13 cellular contexts compared by ENCODE assay signal in genomic region chrX:38929966-38930421, GRCh38.
DNase-seq lines count a peak whose midpoint lies in the region; FAIRE-seq and TF ChIP-seq lines count a peak whose summit lies in the region.
"Had no signal": no experiment of that assay in that cellular context is flagged by ENCODE, and none has a peak within 500 bp of the region (broad histone marks: within the 10 kb centered on the region; RNA-seq: fewer than 3 reads in every experiment).

No MANE protein-coding gene starts in this region.

- no peak overlapping the region for H3K4me3 ChIP-seq in SJSA1
- no peak overlapping the region for H3K4me3 ChIP-seq in fibroblast of villous mesenchyme (ENCODE audit: low read depth, low read length)
- H3K4me3 ChIP-seq in stomach, result no peak overlapping the region
- H3K4me3 ChIP-seq: BLaER1 had no signal

- no peak for FAIRE-seq in GM12892 (lab: Jason Lieb, UNC)

- H3K27me3 ChIP-seq in SJSA1 (replicated peaks), result no peaks in the 10 kb centered on the region
- H3K27me3 ChIP-seq in stomach, result no peaks in the 10 kb centered on the region
- H3K27me3 ChIP-seq: BLaER1 had no signal

- no peak for TF ChIP-seq POLR2A in stomach (IDR thresholded peaks at IDR 0.05)
- no peak for TF ChIP-seq POLR2A in GM12892 (IDR thresholded peaks at IDR 0.05; ENCODE audit: low read depth, low read length)

- H3K4me1 ChIP-seq in SJSA1 (replicated peaks) (no peaks in the 10 kb centered on the region), stomach (peaks cover 0 to 7% (median 0%) of the 10 kb centered on the region in 4 donors)
- H3K4me1 ChIP-seq: BLaER1 had no signal

- intact Hi-C loops in stomach (cut with DNase I; ENCODE audit: low total_unique reads), result no loop called here

- peak; percentile 1 for DNase-seq in NCI-H82 (lab: John Stamatoyannopoulos, UW)
- DNase-seq in NCI-H82 treated with DMSO at 0.1 percent for 48 hours (lab: John Stamatoyannopoulos, UW; ENCODE audit: unreplicated experiment), result no peak
- DNase-seq in SJSA1 (ENCODE audit: low read depth in 1 of 2, low spot score in 2 of 2), result peak; percentile 6 to 37
- DNase-seq in fibroblast of villous mesenchyme (ENCODE audit: low read depth), result peak; percentile 30
- DNase-seq in stomach, result no peak
- DNase-seq in NCI-H2196 (lab: John Stamatoyannopoulos, UW; ENCODE audit: unreplicated experiment), result no peak
- no peak for DNase-seq in NCI-H1048 (lab: John Stamatoyannopoulos, UW)
- no peak for DNase-seq in GM12892 (ENCODE audit: insufficient read length)
- DNase-seq: activated CD4-positive, CD25-positive, alpha-beta regulatory T cell treated with anti-CD3 and anti-CD28 coated beads, Interleukin-2, amount 50 U/mL, for 72 hours; activated naive CD4-positive, alpha-beta T cell treated with anti-CD3 and anti-CD28 coated beads, Interleukin-2, amount 10 ng/mL, durations not matched to agents 7 days and 5 days; effector memory CD8-positive, alpha-beta T cell; NCI-H1436 treated with DMSO at 0.1 percent for 48 hours had no signal

- WGBS in stomach, 5 donors, result 32 to 53% (median 50%) methylated on average over 2 of the region's 2 CpGs

- H3K27ac ChIP-seq in SJSA1 (no peak overlapping the region), stomach (peak overlapping the region in 2 of 5 donors; percentile 51 to 67)
- H3K27ac ChIP-seq: BLaER1 had no signal

- H3K36me3 ChIP-seq in SJSA1, result no peaks in the 10 kb centered on the region
- H3K36me3 ChIP-seq in stomach, result no peaks in the 10 kb centered on the region
- H3K36me3 ChIP-seq: BLaER1 had no signal

- H3K9me3 ChIP-seq in SJSA1 (replicated peaks), result no peaks in the 10 kb centered on the region
- peaks cover 0 to 10% (median 2%) of the 10 kb centered on the region in 4 donors for H3K9me3 ChIP-seq in stomach
- H3K9me3 ChIP-seq: BLaER1 had no signal

- peak; percentile 58 for TF ChIP-seq EP300 in stomach (IDR thresholded peaks at IDR 0.05)

- no peak for TF ChIP-seq CTCF in fibroblast of villous mesenchyme (IDR thresholded peaks at IDR 0.05; ENCODE audit: insufficient read depth, low read depth, low read length)
- TF ChIP-seq CTCF in stomach (IDR thresholded peaks at IDR 0.05), result no peak

Comparison
In these comparisons a context has a peak if more than half of its experiments do, and no peak if none do; other contexts are left out.
1. DNase-seq: peak in NCI-H82 (single experiment), SJSA1 (2 of 2) and fibroblast of villous mesenchyme (single experiment); none in NCI-H82 treated with DMSO at 0.1 percent for 48 hours (single experiment), stomach (single experiment), NCI-H2196 (single experiment), NCI-H1048 (single experiment) and GM12892 (single experiment).